9 cellular contexts compared by ENCODE assay signal in genomic region chr17:81510798-81511549, GRCh38. TPM values are rescaled to one million over a fixed set of nuclear protein-coding genes. Genes with fewer than 3 reads are reported as not detected.
DNase-seq lines count a peak whose midpoint lies in the region; ATAC-seq, FAIRE-seq and TF ChIP-seq lines count a peak whose summit lies in the region.
"Had no signal": no experiment of that assay in that cellular context is flagged by ENCODE, and none has a peak within 500 bp of the region (broad histone marks: within the 10 kb centered on the region; RNA-seq: fewer than 3 reads in every experiment).

No MANE protein-coding gene starts in this region.

- peak overlapping the region; percentile 0; the same call in 1 of the 2 replicates for H3K27ac ChIP-seq in SK-N-MC
- peak overlapping the region in 56 of 59 donors; percentile 4 to 100 (median 97) for H3K27ac ChIP-seq in dorsolateral prefrontal cortex

- H3K27me3 ChIP-seq in dorsolateral prefrontal cortex: no peaks in the 10 kb centered on the region

- ATAC-seq in mucosa of descending colon (no peak), HG03342 (IDR thresholded peaks at IDR 0.05; ENCODE audit: unreplicated experiment) (no peak), HG03432 (IDR thresholded peaks at IDR 0.05; ENCODE audit: unreplicated experiment) (no peak)

- H3K36me3 ChIP-seq in SK-N-MC (ENCODE audit: insufficient read depth, low read length) (peaks cover 37% of the 10 kb centered on the region), mucosa of descending colon (ENCODE audit: low read depth) (no peaks in the 10 kb centered on the region)

- TF ChIP-seq CTCF in GM12875 (IDR thresholded peaks at IDR 0.05; ENCODE audit: borderline replicate concordance, insufficient read depth, low read depth, low read length) (no peak), dorsolateral prefrontal cortex (IDR thresholded peaks at IDR 0.05 in 54 of 56, conservative IDR thresholded peaks at IDR 0.05 in 2 of 56; ENCODE audit: low read depth in 1 of 56, partially characterized antibody in 56 of 56) (no peak), mucosa of descending colon (IDR thresholded peaks at IDR 0.05) (no peak)

- DNase-seq in SK-N-MC (ENCODE audit: low read depth, low spot score) (no peak), dorsolateral prefrontal cortex (no peak), mucosa of descending colon (peak; percentile 38 to 66 (median 60)), urothelium cell line (ENCODE audit: low spot score) (no peak), NCI-H446 treated with DMSO at 0.1 percent for 48 hours (lab: John Stamatoyannopoulos, UW) (no peak)

- intact Hi-C loops in dorsolateral prefrontal cortex (cut with DNase I) (loop anchor here in 1 of 2 donors (5.0 kb wide), 1 partner anchor 41 kb away; the partner anchor contains the start of gene FAAP100), mucosa of descending colon (cut with DNase I, micrococcal nuclease) (loop anchor here in 1 of 2 donors (10.0 kb wide), 1 partner anchor 116 kb away; the partner anchor contains the start of gene BAHCC1)

- H3K9me3 ChIP-seq in SK-N-MC (ENCODE audit: low read depth, low read length): no peaks in the 10 kb centered on the region
- H3K9me3 ChIP-seq in mucosa of descending colon: no peaks in the 10 kb centered on the region

- H3K4me3 ChIP-seq in GM12875 (ENCODE audit: low read depth, low read length): peak overlapping the region; percentile 61
- H3K4me3 ChIP-seq in SK-N-MC: peak overlapping the region; percentile 92
- H3K4me3 ChIP-seq in dorsolateral prefrontal cortex: peak overlapping the region; percentile 74 to 100 (median 94)
- peak overlapping the region; percentile 98 for H3K4me3 ChIP-seq in mucosa of descending colon

- H3K9ac ChIP-seq in SK-N-MC (ENCODE audit: insufficient read length): peak overlapping the region; percentile 98

- peak; percentile 77 for FAIRE-seq in urothelium cell line (lab: Jason Lieb, UNC)
- FAIRE-seq: TTC549 had no signal

- H3K4me1 ChIP-seq in mucosa of descending colon (ENCODE audit: low read depth): peaks cover 19% of the 10 kb centered on the region

RNA-seq across cellular contexts. Expression of gene ACTG1, which starts 1.6 kb away (rescaled TPM):
- total RNA-seq in dorsolateral prefrontal cortex (1,000 to 10,000 TPM in 85 of 120 experiments, 100 to 1,000 TPM in 35; 558 to 1,589 (median 1,117) TPM), mucosa of descending colon (1,000 to 10,000 TPM; 1,922 to 4,060 (median 3,184) TPM)

RNA-seq across cellular contexts. Expression of gene FSCN2, which starts 17.2 kb away (rescaled TPM):
- total RNA-seq in dorsolateral prefrontal cortex: 1 to 10 TPM in 111 of 120 experiments, under 1 TPM in 9; 0.52 to 5.1 (median 2.0) TPM
- 1 to 10 TPM; 1.6 to 4.0 (median 2.5) TPM for total RNA-seq in mucosa of descending colon

RNA-seq across cellular contexts. Expression of gene FAAP100, which starts 41.2 kb away (rescaled TPM):
- total RNA-seq in dorsolateral prefrontal cortex (10 to 100 TPM; 11.9 to 29.9 (median 19.3) TPM), mucosa of descending colon (10 to 100 TPM; 23.2 to 28.9 (median 25.0) TPM)

Comparison
In these comparisons a context has a peak if more than half of its experiments do, and no peak if none do; other contexts are left out.
1. DNase-seq: peak in mucosa of descending colon (3 of 3); none in SK-N-MC (single experiment), dorsolateral prefrontal cortex (0 of 10), urothelium cell line (single experiment) and NCI-H446 treated with DMSO at 0.1 percent for 48 hours (single experiment).
2. Peak in every context shown above with its lines, with median percentiles within 50 percentile points of each other: H3K4me3 ChIP-seq.